Comparison of ENCODE assay signal across 28 cellular contexts in the genomic region with DNA sequence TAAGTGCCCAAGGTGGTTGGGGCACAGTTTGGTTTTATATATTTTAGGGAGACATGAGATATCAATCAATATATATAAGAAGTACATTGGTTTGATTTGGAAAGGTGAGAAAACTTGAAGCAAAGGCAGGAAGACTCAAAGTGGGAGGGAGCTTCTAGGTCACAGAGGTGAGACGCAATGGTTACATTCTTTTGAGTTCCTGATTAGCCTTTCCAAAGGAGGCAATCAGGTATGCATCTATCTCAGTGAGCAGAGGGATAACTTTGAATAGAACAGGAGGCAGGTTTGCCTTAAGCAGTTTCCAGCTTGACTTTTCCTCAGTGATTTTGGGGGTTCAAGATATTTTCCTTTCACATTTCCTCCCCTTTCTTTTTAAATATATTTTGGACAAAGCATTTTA.
"Had no signal": no experiment of that assay in that cellular context is flagged by ENCODE, and none has a peak within 500 bp of the region (broad histone marks: within the 10 kb centered on the region; RNA-seq: fewer than 3 reads in every experiment).

No MANE protein-coding gene starts in this region.

- DNase-seq: stimulated activated CD4-positive, alpha-beta T cell treated with anti-CD3 and anti-CD28 coated beads, Interleukin-2, amount 100 ng/mL, for 48 hours; stimulated activated CD4-positive, alpha-beta T cell treated with anti-CD3 and anti-CD28 coated beads, Interleukin-4, amount 100 ng/mL, for 1 hour; stimulated activated CD4-positive, alpha-beta T cell treated with anti-CD3 and anti-CD28 coated beads, Interleukin-4, amount 100 ng/mL, for 24 hours; stimulated activated CD4-positive, alpha-beta T cell treated with anti-CD3 and anti-CD28 coated beads, Interleukin-4, amount 100 ng/mL, for 4 hours; stimulated activated CD8-positive, alpha-beta memory T cell treated with anti-CD3 and anti-CD28 coated beads, Interleukin-4, amount 100 ng/mL, for 48 hours; stimulated activated naive B cell treated with anti-CD40 and anti-IgM and Interleukin-4, amounts not matched to agents 10 μg/mL and 1 μg/mL and 100 μg/mL, for 72 hours; stimulated activated naive CD4-positive, alpha-beta T cell; stimulated activated naive CD4-positive, alpha-beta T cell treated with Interleukin-2 at 50 U/mL for 16 hours; stimulated activated naive CD8-positive, alpha-beta T cell treated with anti-CD3 and anti-CD28 coated beads, Interleukin-15, amount 100 ng/mL, for 72 hours; stimulated activated naive CD8-positive, alpha-beta T cell treated with anti-CD3 and anti-CD28 coated beads, Interleukin-15, Interleukin-2, amounts not matched to agents 100 U/mL and 50 U/mL, for 24 hours; stomach; substantia nigra; testis; thyroid gland; tibial artery; transverse colon; trophoblast cell; upper lobe of left lung; upper lobe of right lung; uterus had no signal

- H3K36me3 ChIP-seq: stomach, suprapubic skin, thoracic aorta, thyroid gland, tibial artery, tibial nerve, transverse colon, upper lobe of left lung, upper lobe of right lung, uterus, vagina had no signal

- H3K4me1 ChIP-seq: stomach, suprapubic skin, testis, thyroid gland, tibial artery, tibial nerve, transverse colon, upper lobe of left lung, upper lobe of right lung, uterus, vagina had no signal

- H3K9me3 ChIP-seq: testis, thyroid gland, transverse colon, vagina had no signal

- H3K27me3 Mint-ChIP-seq: stimulated activated naive B cell treated with anti-CD40 and anti-IgM and Interleukin-4, amounts not matched to agents 10 μg/mL and 1 μg/mL and 100 μg/mL, for 72 hours; stimulated activated naive CD8-positive, alpha-beta T cell treated with anti-CD3 and anti-CD28 coated beads, Interleukin-15, Interleukin-2, amounts not matched to agents 100 ng/mL and 50 ng/mL, for 24 hours; type B pancreatic cell had no signal

- H3K36me3 Mint-ChIP-seq: stimulated activated effector memory CD8-positive, alpha-beta T cell treated with anti-CD3 and anti-CD28 coated beads, Interleukin-12 subunit alpha, Interleukin-12 subunit beta, amount 100 ng/mL, for 72 hours; stimulated activated naive B cell treated with anti-CD40 and anti-IgM and Interleukin-4, amounts not matched to agents 10 μg/mL and 1 μg/mL and 100 μg/mL, for 72 hours; type B pancreatic cell had no signal

- FAIRE-seq: urothelium cell line had no signal

- ATAC-seq: stimulated activated effector memory CD8-positive, alpha-beta T cell treated with anti-CD3 and anti-CD28 coated beads, Interleukin-12 subunit alpha, Interleukin-12 subunit beta, amount 100 ng/mL, for 72 hours; stimulated activated naive B cell treated with anti-CD40 and anti-IgM and Interleukin-4, amounts not matched to agents 10 μg/mL and 1 μg/mL and 100 μg/mL, for 72 hours; stimulated activated naive CD8-positive, alpha-beta T cell treated with anti-CD3 and anti-CD28 coated beads, Interleukin-15, amount 100 ng/mL, for 72 hours; stimulated activated naive CD8-positive, alpha-beta T cell treated with anti-CD3 and anti-CD28 coated beads, Interleukin-15, Interleukin-2, amounts not matched to agents 100 U/mL and 50 U/mL, for 24 hours; upper lobe of right lung had no signal

- H3K4me3 ChIP-seq: stomach, suprapubic skin, testis, thoracic aorta, thyroid gland, tibial artery, tibial nerve, transverse colon, upper lobe of left lung, upper lobe of right lung, uterus, vagina had no signal

- H3K27me3 ChIP-seq: stomach, suprapubic skin, testis, thyroid gland, tibial artery, tibial nerve, transverse colon, upper lobe of left lung, upper lobe of right lung, uterus, vagina had no signal

- H3K4me3 Mint-ChIP-seq: stimulated activated effector memory CD8-positive, alpha-beta T cell treated with anti-CD3 and anti-CD28 coated beads, Interleukin-12 subunit alpha, Interleukin-12 subunit beta, amount 100 ng/mL, for 72 hours; stimulated activated naive B cell treated with anti-CD40 and anti-IgM and Interleukin-4, amounts not matched to agents 10 μg/mL and 1 μg/mL and 100 μg/mL, for 72 hours; stimulated activated naive CD8-positive, alpha-beta T cell treated with anti-CD3 and anti-CD28 coated beads, Interleukin-15, amount 100 ng/mL, for 72 hours; stimulated activated naive CD8-positive, alpha-beta T cell treated with anti-CD3 and anti-CD28 coated beads, Interleukin-15, Interleukin-2, amounts not matched to agents 100 ng/mL and 50 ng/mL, for 24 hours; type B pancreatic cell had no signal

- H3K4me1 Mint-ChIP-seq: stimulated activated effector memory CD8-positive, alpha-beta T cell treated with anti-CD3 and anti-CD28 coated beads, Interleukin-12 subunit alpha, Interleukin-12 subunit beta, amount 100 ng/mL, for 72 hours; stimulated activated naive B cell treated with anti-CD40 and anti-IgM and Interleukin-4, amounts not matched to agents 10 μg/mL and 1 μg/mL and 100 μg/mL, for 72 hours; stimulated activated naive CD8-positive, alpha-beta T cell treated with anti-CD3 and anti-CD28 coated beads, Interleukin-15, amount 100 ng/mL, for 72 hours had no signal

- H3K27ac ChIP-seq: stomach, suprapubic skin, testis, thoracic aorta, thyroid gland, tibial artery, tibial nerve, transverse colon, upper lobe of left lung, upper lobe of right lung, uterus, vagina had no signal

- H3K27ac Mint-ChIP-seq: stimulated activated effector memory CD8-positive, alpha-beta T cell treated with anti-CD3 and anti-CD28 coated beads, Interleukin-12 subunit alpha, Interleukin-12 subunit beta, amount 100 ng/mL, for 72 hours; stimulated activated naive B cell treated with anti-CD40 and anti-IgM and Interleukin-4, amounts not matched to agents 10 μg/mL and 1 μg/mL and 100 μg/mL, for 72 hours; stimulated activated naive CD8-positive, alpha-beta T cell treated with anti-CD3 and anti-CD28 coated beads, Interleukin-15, amount 100 ng/mL, for 72 hours; stimulated activated naive CD8-positive, alpha-beta T cell treated with anti-CD3 and anti-CD28 coated beads, Interleukin-15, Interleukin-2, amounts not matched to agents 100 ng/mL and 50 ng/mL, for 24 hours; type B pancreatic cell had no signal
